In the genomic region with DNA sequence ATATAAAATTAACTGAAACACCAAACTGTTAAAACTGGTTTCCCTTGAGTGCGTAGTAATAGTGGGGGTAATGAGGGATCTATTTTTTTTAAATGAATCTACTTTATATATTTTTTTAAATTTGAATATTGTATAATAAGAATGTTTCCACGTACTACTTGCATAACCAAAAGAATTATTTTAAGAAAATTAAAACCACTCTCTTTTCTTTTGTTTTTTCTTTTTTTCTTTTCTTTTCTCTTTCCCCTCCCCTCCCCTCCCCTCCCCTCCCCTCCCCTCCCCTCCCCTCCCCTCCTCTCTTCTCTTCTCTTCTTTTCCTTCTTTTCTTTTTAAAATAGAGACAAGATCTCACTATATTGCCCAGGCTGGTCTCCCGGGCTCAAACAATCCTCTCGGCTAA, we compare ENCODE assay signal across 21 cellular contexts.
"Had no signal": no experiment of that assay in that cellular context is flagged by ENCODE, and none has a peak within 500 bp of the region (broad histone marks: within the 10 kb centered on the region; RNA-seq: fewer than 3 reads in every experiment).

No MANE protein-coding gene starts in this region.

- H3K36me3 Mint-ChIP-seq: immature natural killer cell, mesothelial cell of epicardium had no signal

- H3K9me3 ChIP-seq: colonic mucosa, esophagus muscularis mucosa, gastroesophageal sphincter, heart left ventricle, left lung, lower lobe of right lung, mucosa of descending colon had no signal

- H3K4me1 Mint-ChIP-seq: immature natural killer cell, mesothelial cell of epicardium had no signal

- ATAC-seq: effector memory CD8-positive, alpha-beta T cell; foreskin keratinocyte; gastroesophageal sphincter; heart left ventricle; left cardiac atrium; left lung; left ventricle myocardium superior; lower lobe of right lung; mucosa of descending colon had no signal

- H3K27ac ChIP-seq: colonic mucosa, esophagus muscularis mucosa, foreskin keratinocyte, gastroesophageal sphincter, heart left ventricle, hepatocyte, left lung, lower lobe of right lung had no signal

- H3K4me2 ChIP-seq: hepatocyte had no signal

- FAIRE-seq: frontal cortex had no signal

- H2AFZ ChIP-seq: hepatocyte had no signal

- H3K4me1 ChIP-seq: colonic mucosa, esophagus muscularis mucosa, foreskin keratinocyte, gastroesophageal sphincter, heart left ventricle, left lung, lower lobe of right lung had no signal

- H3K27me3 Mint-ChIP-seq: dendritic cell treated with granulocyte-macrophage colony-stimulating factor and Interleukin-4, amounts not matched to agents 40 ng/mL and 50 ng/mL, for 4 days; effector memory CD8-positive, alpha-beta T cell had no signal

- H3K27me3 ChIP-seq: colonic mucosa, esophagus muscularis mucosa, foreskin keratinocyte, gastroesophageal sphincter, heart left ventricle, hepatocyte, left lung had no signal

- H3K4me3 Mint-ChIP-seq: dendritic cell treated with granulocyte-macrophage colony-stimulating factor and Interleukin-4, amounts not matched to agents 40 ng/mL and 50 ng/mL, for 4 days; effector memory CD8-positive, alpha-beta T cell; immature natural killer cell; mesothelial cell of epicardium had no signal

- DNase-seq: colonic mucosa; cortex of kidney; effector CD8-positive, alpha-beta T cell; effector memory CD8-positive, alpha-beta T cell; foreskin keratinocyte; heart left ventricle; hypothalamus; immature natural killer cell; islet precursor cell; left cardiac atrium; left lung; left ventricle myocardium superior; lower lobe of right lung; mesenchymal stem cell; mucosa of descending colon had no signal

- H3K79me2 ChIP-seq: hepatocyte had no signal

- H3K27ac Mint-ChIP-seq: dendritic cell treated with granulocyte-macrophage colony-stimulating factor and Interleukin-4, amounts not matched to agents 40 ng/mL and 50 ng/mL, for 4 days; effector memory CD8-positive, alpha-beta T cell; immature natural killer cell; mesothelial cell of epicardium had no signal

- H3K9me3 Mint-ChIP-seq: dendritic cell treated with granulocyte-macrophage colony-stimulating factor and Interleukin-4, amounts not matched to agents 40 ng/mL and 50 ng/mL, for 4 days had no signal

- H3K36me3 ChIP-seq: colonic mucosa, esophagus muscularis mucosa, gastroesophageal sphincter, heart left ventricle, left lung, lower lobe of right lung had no signal

- H3K4me3 ChIP-seq: colonic mucosa, esophagus muscularis mucosa, gastroesophageal sphincter, heart left ventricle, hepatocyte, left lung, lower lobe of right lung, mucosa of descending colon had no signal
